Comparison of ENCODE assay signal across 8 cellular contexts in the genomic region with DNA sequence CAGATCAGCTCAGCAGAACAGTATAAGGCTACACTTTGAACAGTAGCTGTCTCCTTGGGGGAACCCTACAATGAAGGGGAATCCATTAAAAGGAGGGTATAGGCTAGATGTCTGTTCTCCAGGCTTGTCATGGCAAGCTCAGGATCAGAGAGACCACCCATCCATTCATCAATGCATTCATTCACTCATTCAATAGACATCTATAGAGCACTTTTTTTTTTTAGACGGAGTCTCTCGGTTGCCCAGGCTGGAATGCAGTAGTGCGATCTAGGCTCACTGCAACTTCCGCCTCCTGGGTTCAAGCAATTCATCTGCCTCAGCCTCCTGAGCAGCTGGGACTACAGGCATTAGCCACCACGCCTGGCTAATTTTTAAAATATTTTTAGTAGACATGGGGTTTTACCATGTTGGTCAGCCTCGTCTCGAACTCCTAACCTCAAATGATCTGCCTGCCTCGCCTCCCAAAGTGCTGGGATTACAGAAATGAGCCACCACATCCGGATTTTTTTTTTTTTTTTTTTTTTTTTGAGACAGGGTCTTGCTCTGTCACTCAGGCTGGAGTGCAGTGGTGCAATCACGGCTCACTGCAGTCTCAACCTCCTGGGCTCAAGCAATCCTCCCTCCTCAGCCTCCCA. TPM values are rescaled to one million over a fixed set of nuclear protein-coding genes. Genes with fewer than 3 reads are reported as not detected.
DNase-seq lines count a peak whose midpoint lies in the region; ATAC-seq, FAIRE-seq and TF ChIP-seq lines count a peak whose summit lies in the region.
"Not testable (repeated sequence)": the region's sequence is repeated elsewhere in the genome, so short reads cannot be mapped to it uniquely, and the experiment has no call there.

No MANE protein-coding gene starts in this region.

- H3K9me3 Mint-ChIP-seq in activated naive CD8-positive, alpha-beta T cell (ENCODE audit: low read depth), result not testable (repeated sequence)

- not testable (repeated sequence) for TF ChIP-seq CTCF in A673 (conservative IDR thresholded peaks at IDR 0.05; ENCODE audit: low read depth, low read length); HEK293 (tag by site-specific recombination; IDR thresholded peaks at IDR 0.05); HepG2 (CRISPR knock-in tag; IDR thresholded peaks at IDR 0.05); osteoblast (IDR thresholded peaks at IDR 0.05; ENCODE audit: extremely low read depth, low read depth, low read length); stomach (IDR thresholded peaks at IDR 0.05)

- H3K79me2 ChIP-seq in HepG2 (ENCODE audit: insufficient read depth, low read length); osteoblast (ENCODE audit: insufficient read depth, low read length): not testable (repeated sequence)

- not testable (repeated sequence) for H3K36me3 Mint-ChIP-seq in T-helper 17 cell (ENCODE audit: low read depth); activated naive CD8-positive, alpha-beta T cell

- not testable (repeated sequence) for H3K9ac ChIP-seq in HepG2 (ENCODE audit: insufficient read depth, low read depth, low read length)

- TF ChIP-seq EP300 in HepG2 (IDR thresholded peaks at IDR 0.05; ENCODE audit: low read depth in 2 of 2, low read length in 2 of 2); HepG2 (CRISPR knock-in tag; IDR thresholded peaks at IDR 0.05; ENCODE audit: borderline replicate concordance); stomach (IDR thresholded peaks at IDR 0.05): not testable (repeated sequence)

- not testable (repeated sequence) for ATAC-seq in T-helper 17 cell, HepG2

- POLR2A ChIA-PET in A673 (lab: Charles Lee; ENCODE audit: low non-redundant PET) (interaction anchor here (0.7 kb wide), 1 partner anchor 11 kb away, joined by 6 read pairs; no protein-coding TSS in a partner anchor), HEK293 (lab: Yijun Ruan, JAX) (interaction anchor here (0.5 kb wide), 1 partner anchor 9 kb away, joined by 5 read pairs; no protein-coding TSS in a partner anchor), HepG2 (lab: Yijun Ruan, JAX) (interaction anchor here (2.7 to 5.8 kb wide), 4 partner anchors 8 to 57 kb away, joined by 17 to 169 read pairs (median 54); a partner anchor contains a TSS)

- H3K4me1 ChIP-seq in A673 (ENCODE audit: insufficient read depth, low read length, poor library complexity, severe bottlenecking) (peaks cover 28% of the 10 kb centered on the region), HEK293 (ENCODE audit: control insufficient read depth, insufficient read depth, low read length) (peaks cover 23% of the 10 kb centered on the region), HepG2 (ENCODE audit: insufficient read depth, low read length) (peaks cover 66% of the 10 kb centered on the region), osteoblast (ENCODE audit: insufficient read depth, low read length) (peaks cover 48% of the 10 kb centered on the region), stomach (peaks cover 31 to 65% (median 51%) of the 10 kb centered on the region in 4 donors)
- H3K4me1 ChIP-seq in effector memory CD4-positive, alpha-beta T cell (ENCODE audit: control insufficient read depth, insufficient read depth, low read length, poor library complexity, severe bottlenecking), result peaks cover 74% of the 10 kb centered on the region

- H3K9me3 ChIP-seq in A673 (ENCODE audit: low read depth, low read length, poor library complexity, severe bottlenecking); HEK293 (ENCODE audit: control insufficient read depth, insufficient read depth, low read depth, low read length); T-helper 17 cell (ENCODE audit: control insufficient read depth, low read length, poor library complexity, severe bottlenecking); effector memory CD4-positive, alpha-beta T cell (ENCODE audit: control insufficient read depth, low read length); HepG2 (ENCODE audit: low read length); osteoblast (ENCODE audit: low read depth, low read length); stomach: not testable (repeated sequence)

- peaks cover 59% of the 10 kb centered on the region for H3K4me1 Mint-ChIP-seq in T-helper 17 cell
- peaks cover 81% of the 10 kb centered on the region for H3K4me1 Mint-ChIP-seq in activated naive CD8-positive, alpha-beta T cell (ENCODE audit: low read depth)

- H3K4me3 Mint-ChIP-seq in T-helper 17 cell, result peak overlapping the region; percentile 75
- peak overlapping the region; percentile 90 for H3K4me3 Mint-ChIP-seq in activated naive CD8-positive, alpha-beta T cell

- not testable (repeated sequence) for DNase-seq in A673 (ENCODE audit: low spot score); T-helper 17 cell; effector memory CD4-positive, alpha-beta T cell; HepG2 (ENCODE audit: low spot score); osteoblast (ENCODE audit: insufficient read length, low spot score, missing footprints); stomach

- not testable (repeated sequence) for H3K4me2 ChIP-seq in HepG2 (ENCODE audit: low read depth, low read length); osteoblast (ENCODE audit: insufficient read depth, low read length)

- H3K27me3 Mint-ChIP-seq in T-helper 17 cell; activated naive CD8-positive, alpha-beta T cell: not testable (repeated sequence)

- FAIRE-seq in HepG2 (lab: Jason Lieb, UNC), result not testable (repeated sequence)

- not testable (repeated sequence) for H2AFZ ChIP-seq in HepG2 (ENCODE audit: low read length); osteoblast (ENCODE audit: low read length)

- H3K36me3 ChIP-seq in A673 (ENCODE audit: insufficient read depth, low read length, poor library complexity, severe bottlenecking); HEK293 (ENCODE audit: control insufficient read depth in 2 of 2, insufficient read depth in 1 of 2, low read length in 2 of 2); effector memory CD4-positive, alpha-beta T cell (ENCODE audit: control insufficient read depth, insufficient read depth, low read length); HepG2 (replicated peaks in 1 of 2; ENCODE audit: control insufficient read depth in 1 of 2, insufficient read depth in 2 of 2, low read length in 2 of 2); osteoblast (ENCODE audit: insufficient read depth, low read length); stomach: not testable (repeated sequence)

- H3K4me3 ChIP-seq in A673 (ENCODE audit: low read depth, low read length, poor library complexity, severe bottlenecking); HEK293 (ENCODE audit: low read depth, low read length); effector memory CD4-positive, alpha-beta T cell (ENCODE audit: insufficient read depth, low read depth, low read length, poor library complexity, severe bottlenecking); HepG2 (replicated peaks in 1 of 3; ENCODE audit: insufficient read depth in 1 of 3, low read depth in 2 of 3, low read length in 3 of 3); osteoblast (ENCODE audit: insufficient read depth, low read length); stomach: not testable (repeated sequence)

- peak overlapping the region; percentile 100 for H3K27ac Mint-ChIP-seq in T-helper 17 cell
- H3K27ac Mint-ChIP-seq in activated naive CD8-positive, alpha-beta T cell, result peak overlapping the region; percentile 99

- not testable (repeated sequence) for H4K20me1 ChIP-seq in HepG2 (ENCODE audit: insufficient read depth, low read length); osteoblast (ENCODE audit: insufficient read depth, low read length)

- 95% methylated on average over 10 of the region's 10 CpGs for WGBS in HepG2 (ENCODE audit: low lambda C conversion rate)
- WGBS in stomach, 5 donors, result 80 to 91% (median 90%) methylated on average over 10 of the region's 10 CpGs

- CTCF ChIA-PET in A673 (lab: Charles Lee); HepG2 (lab: Yijun Ruan, JAX; ENCODE audit: low intra/inter-chr PET ratio, low total read pairs): not testable (repeated sequence)
- CTCF ChIA-PET in HEK293 (lab: Yijun Ruan, JAX), result interaction anchor here (1.5 kb wide), 1 partner anchor 222 kb away, joined by 3 read pairs; no protein-coding TSS in a partner anchor

- H3K27ac ChIP-seq in A673 (ENCODE audit: low read depth, low read length, poor library complexity, severe bottlenecking) (peak overlapping the region; percentile 93), HEK293 (ENCODE audit: extremely low read depth, low read depth, low read length) (peak overlapping the region; percentile 92; the same call in 1 of the 2 replicates), osteoblast (ENCODE audit: low read depth, low read length) (peak overlapping the region; percentile 79), stomach (peak overlapping the region; percentile 4 to 93 (median 90))
- H3K27ac ChIP-seq in effector memory CD4-positive, alpha-beta T cell (ENCODE audit: insufficient read depth, low read length, poor library complexity, severe bottlenecking), result peak overlapping the region; percentile 80
- H3K27ac ChIP-seq in HepG2 (ENCODE audit: extremely low read length, insufficient read depth, low read length), result not testable (repeated sequence)

- intact Hi-C loops in A673 (cut with micrococcal nuclease; ENCODE audit: unreplicated experiment); HepG2 (cut with micrococcal nuclease; ENCODE audit: unreplicated experiment): not testable (repeated sequence)
- intact Hi-C loops in stomach (cut with DNase I; ENCODE audit: low total_unique reads), result loop anchor here (5.0 kb wide), 1 partner anchor 42 kb away; no protein-coding TSS in a partner anchor

- not testable (repeated sequence) for BruUV-seq in A673 (replicated peaks; lab: Mats Ljungman, UMichigan); HepG2 (replicated peaks; lab: Mats Ljungman, UMichigan)

- TF ChIP-seq POLR2A in HepG2 (IDR thresholded peaks at IDR 0.05; ENCODE audit: insufficient read depth in 1 of 2, low read depth in 2 of 2, low read length in 2 of 2); stomach (IDR thresholded peaks at IDR 0.05): not testable (repeated sequence)

- TF ChIP-seq RAD21 in HepG2 (CRISPR knock-in tag; IDR thresholded peaks at IDR 0.05), result not testable (repeated sequence)

- in situ Hi-C loops in HepG2 (cut with HindIII; ENCODE audit: extremely low pct_ligation_motif_present, low pct_unique_long_range_greater_than_20kb), result not testable (repeated sequence)

- not testable (repeated sequence) for H3K27me3 ChIP-seq in A673 (replicated peaks; ENCODE audit: insufficient read depth, low read depth, low read length, poor library complexity); effector memory CD4-positive, alpha-beta T cell (replicated peaks; ENCODE audit: control insufficient read depth, insufficient read depth, low read length, poor library complexity, severe bottlenecking); HepG2 (ENCODE audit: control insufficient read depth in 1 of 2, insufficient read depth in 2 of 2, low read length in 2 of 2); osteoblast (ENCODE audit: insufficient read depth, low read length); stomach

RNA-seq across cellular contexts. Expression of a gene that starts 47.2 kb away (rescaled TPM):
- total RNA-seq in A673 (2021), result 343 and 350 TPM in 2 replicates
- 100 to 1,000 TPM; 334 to 345 TPM for total RNA-seq in T-helper 17 cell
- total RNA-seq in HepG2 (2016; rRNA removed; fragmentation: Illumina TruSeq; extraction: Trizol), result 32.0 and 104 TPM in 2 replicates
- 39.6 and 40.9 TPM in 2 replicates for total RNA-seq in HepG2 (2016; cell fraction: cytosol; rRNA removed; fragmentation: Illumina TruSeq; extraction: Trizol; ENCODE audit: low read depth)
- total RNA-seq in HepG2 (2016; cell fraction: insoluble cytoplasmic fraction; rRNA removed; fragmentation: Illumina TruSeq; extraction: Trizol), result 30.2 and 107 TPM in 2 replicates
- total RNA-seq in HepG2 (2016; cell fraction: membrane; rRNA removed; fragmentation: Illumina TruSeq; extraction: Trizol), result 84.5 and 86.5 TPM in 2 replicates
- total RNA-seq in HepG2 (2016; cell fraction: nucleus; rRNA removed; fragmentation: Illumina TruSeq; extraction: Trizol), result 54.5 and 55.6 TPM in 2 replicates
- polyA plus RNA-seq in HepG2 (2011; rRNA removed), result 137 and 144 TPM in 2 replicates
- polyA plus RNA-seq in HepG2 (2011; cell fraction: cytosol; rRNA removed), result 140 and 145 TPM in 2 replicates
- polyA plus RNA-seq in HepG2 (2011; cell fraction: nucleus; rRNA removed), result 80.5 and 83.2 TPM in 2 replicates
- polyA plus RNA-seq in HepG2 (2012), result 391 and 423 TPM in 2 replicates
- 248 and 249 TPM in 2 replicates for polyA plus RNA-seq in HepG2 (2016; cell fraction: cytosol; fragmentation: Illumina TruSeq; extraction: Trizol; ENCODE audit: low read depth)
- 461 and 517 TPM in 2 replicates for polyA plus RNA-seq in HepG2 (2016; cell fraction: insoluble cytoplasmic fraction; fragmentation: Illumina TruSeq; extraction: Trizol; ENCODE audit: low read depth)
- 274 and 290 TPM in 2 replicates for polyA plus RNA-seq in HepG2 (2016; cell fraction: membrane; fragmentation: Illumina TruSeq; extraction: Trizol; ENCODE audit: low read depth)
- 271 and 294 TPM in 2 replicates for polyA plus RNA-seq in HepG2 (2016; cell fraction: nucleus; fragmentation: Illumina TruSeq; extraction: Trizol; ENCODE audit: insufficient read depth, low read depth)
- polyA minus RNA-seq in HepG2 (2011; rRNA and poly(A)+ RNA removed; ENCODE audit: low replicate concordance), result 74.9 and 159 TPM in 2 replicates
- polyA minus RNA-seq in HepG2 (2011; cell fraction: cytosol; rRNA and poly(A)+ RNA removed), result 114 and 126 TPM in 2 replicates
- polyA minus RNA-seq in HepG2 (2011; cell fraction: nucleus; rRNA and poly(A)+ RNA removed), result 41.5 and 41.8 TPM in 2 replicates
- total RNA-seq in osteoblast, result 55.7 and 70.7 TPM in 2 replicates
- 100 to 1,000 TPM in 3 of 5 donors, 10 to 100 TPM in 1, 1 to 10 TPM in 1; 9.3 to 164 (median 120) TPM for total RNA-seq in stomach
- polyA plus RNA-seq in stomach, result 100 to 1,000 TPM; 199 to 296 (median 251) TPM

RNA-seq across cellular contexts. Expression of a gene that starts 56.4 kb away (rescaled TPM):
- total RNA-seq in A673 (2021) (15.3 and 17.0 TPM in 2 replicates), T-helper 17 cell (10 to 100 TPM; 13.7 to 18.1 TPM), HepG2 (2016; rRNA removed; fragmentation: Illumina TruSeq; extraction: Trizol) (9.9 and 11.1 TPM in 2 replicates), osteoblast (24.5 and 25.0 TPM in 2 replicates), stomach (10 to 100 TPM in 3 of 5 donors, 1 to 10 TPM in 2; 2.6 to 23.2 (median 11.7) TPM)
- total RNA-seq in HepG2 (2016; cell fraction: cytosol; rRNA removed; fragmentation: Illumina TruSeq; extraction: Trizol; ENCODE audit: low read depth), result 20.6 and 21.9 TPM in 2 replicates
- 9.3 and 9.6 TPM in 2 replicates for total RNA-seq in HepG2 (2016; cell fraction: insoluble cytoplasmic fraction; rRNA removed; fragmentation: Illumina TruSeq; extraction: Trizol)
- total RNA-seq in HepG2 (2016; cell fraction: membrane; rRNA removed; fragmentation: Illumina TruSeq; extraction: Trizol), result 21.6 and 22.7 TPM in 2 replicates
- 8.7 and 10.0 TPM in 2 replicates for total RNA-seq in HepG2 (2016; cell fraction: nucleus; rRNA removed; fragmentation: Illumina TruSeq; extraction: Trizol)
- polyA plus RNA-seq in HepG2 (2011; rRNA removed) (9.3 and 10.1 TPM in 2 replicates), stomach (1 to 10 TPM; 3.9 to 6.3 (median 4.3) TPM)
- 6.6 and 7.2 TPM in 2 replicates for polyA plus RNA-seq in HepG2 (2011; cell fraction: cytosol; rRNA removed)
- 10.9 and 14.5 TPM in 2 replicates for polyA plus RNA-seq in HepG2 (2011; cell fraction: nucleus; rRNA removed)
- polyA plus RNA-seq in HepG2 (2012), result 8.7 and 9.4 TPM in 2 replicates
- polyA plus RNA-seq in HepG2 (2016; cell fraction: cytosol; fragmentation: Illumina TruSeq; extraction: Trizol; ENCODE audit: low read depth), result 2.6 and 2.8 TPM in 2 replicates
- polyA plus RNA-seq in HepG2 (2016; cell fraction: insoluble cytoplasmic fraction; fragmentation: Illumina TruSeq; extraction: Trizol; ENCODE audit: low read depth), result 9.2 and 10.0 TPM in 2 replicates
- polyA plus RNA-seq in HepG2 (2016; cell fraction: membrane; fragmentation: Illumina TruSeq; extraction: Trizol; ENCODE audit: low read depth), result 5.3 and 7.7 TPM in 2 replicates
- polyA plus RNA-seq in HepG2 (2016; cell fraction: nucleus; fragmentation: Illumina TruSeq; extraction: Trizol; ENCODE audit: insufficient read depth, low read depth), result 8.3 and 10.9 TPM in 2 replicates
- polyA minus RNA-seq in HepG2 (2011; rRNA and poly(A)+ RNA removed; ENCODE audit: low replicate concordance), result 26.9 and 49.5 TPM in 2 replicates
- 8.3 and 17.8 TPM in 2 replicates for polyA minus RNA-seq in HepG2 (2011; cell fraction: cytosol; rRNA and poly(A)+ RNA removed)
- 22.4 and 25.1 TPM in 2 replicates for polyA minus RNA-seq in HepG2 (2011; cell fraction: nucleus; rRNA and poly(A)+ RNA removed)
